ENCODE assay signal across 29 cellular contexts in genomic region chr7:155228894-155229293, GRCh38.
DNase-seq lines count a peak whose midpoint lies in the region; ATAC-seq, FAIRE-seq and TF ChIP-seq lines count a peak whose summit lies in the region.
"Had no signal": no experiment of that assay in that cellular context is flagged by ENCODE, and none has a peak within 500 bp of the region (broad histone marks: within the 10 kb centered on the region; RNA-seq: fewer than 3 reads in every experiment).

No MANE protein-coding gene starts in this region.

- no peak for TF ChIP-seq RAD21 in HepG2 (CRISPR knock-in tag; IDR thresholded peaks at IDR 0.05)

- peaks cover 16% of the 10 kb centered on the region for H3K4me1 ChIP-seq in BLaER1
- peaks cover 22% of the 10 kb centered on the region for H3K4me1 ChIP-seq in RWPE2 (ENCODE audit: insufficient read depth, poor library complexity, severe bottlenecking)
- no peaks in the 10 kb centered on the region for H3K4me1 ChIP-seq in HepG2 (ENCODE audit: insufficient read depth, low read length)
- H3K4me1 ChIP-seq: left ventricle myocardium inferior had no signal

- H3K36me3 ChIP-seq in BLaER1 = no peaks in the 10 kb centered on the region
- H3K36me3 ChIP-seq in RWPE2 (ENCODE audit: low read depth) = no peaks in the 10 kb centered on the region
- H3K36me3 ChIP-seq in HepG2 (replicated peaks in 1 of 2; ENCODE audit: control insufficient read depth in 1 of 2, insufficient read depth in 2 of 2, low read length in 2 of 2) = no peaks in the 10 kb centered on the region
- H3K36me3 ChIP-seq: left ventricle myocardium inferior, upper lobe of left lung had no signal

- H3K36me3 Mint-ChIP-seq in activated naive CD4-positive, alpha-beta T cell treated with anti-CD3 and anti-CD28 coated beads, Interleukin-2, amount 50 U/mL, for 72 hours = no peaks in the 10 kb centered on the region
- no peaks in the 10 kb centered on the region for H3K36me3 Mint-ChIP-seq in stimulated activated effector memory CD8-positive, alpha-beta T cell treated with anti-CD3 and anti-CD28 coated beads, Interleukin-12 subunit alpha, Interleukin-12 subunit beta, amount 100 ng/mL, for 72 hours
- H3K36me3 Mint-ChIP-seq: CD4-positive, CD25-positive, alpha-beta regulatory T cell had no signal

- no peaks in the 10 kb centered on the region for H3K79me2 ChIP-seq in HepG2 (ENCODE audit: insufficient read depth, low read length)

- H3K27me3 ChIP-seq in BLaER1 (no peaks in the 10 kb centered on the region), RWPE2 (ENCODE audit: insufficient read depth, poor library complexity, severe bottlenecking) (no peaks in the 10 kb centered on the region), HepG2 (ENCODE audit: control insufficient read depth in 1 of 2, insufficient read depth in 2 of 2, low read length in 2 of 2) (peaks cover 8 to 72% of the 10 kb centered on the region in 2 experiments; a peak in 3 of 5 replicates)
- H3K27me3 ChIP-seq: upper lobe of left lung had no signal

- POLR2A ChIA-PET in HepG2 (lab: Yijun Ruan, JAX) = no interaction called here

- H3K27ac ChIP-seq in BLaER1 = no peak overlapping the region
- H3K27ac ChIP-seq in RWPE2 (ENCODE audit: poor library complexity, severe bottlenecking) = peak overlapping the region; percentile 75
- no peak overlapping the region for H3K27ac ChIP-seq in HepG2 (ENCODE audit: extremely low read length, insufficient read depth, low read length)
- H3K27ac ChIP-seq: coronary artery, left ventricle myocardium inferior, upper lobe of left lung had no signal

- no peak for DNase-seq in RWPE2 (ENCODE audit: low spot score)
- DNase-seq in HepG2 (ENCODE audit: low spot score) = no peak
- DNase-seq in posterior vena cava (ENCODE audit: low spot score) = peak; percentile 59
- no peak for DNase-seq in pons (ENCODE audit: low spot score)
- DNase-seq in activated naive CD4-positive, alpha-beta T cell treated with anti-CD3 and anti-CD28 coated beads, Interleukin-2, amount 50 U/mL, for 72 hours (ENCODE audit: low spot score in 2 of 2) = no peak
- no peak for DNase-seq in NCI-H187 (lab: John Stamatoyannopoulos, UW)
- no peak for DNase-seq in stimulated activated effector memory CD8-positive, alpha-beta T cell treated with anti-CD3 and anti-CD28 coated beads, Interleukin-12 subunit alpha, Interleukin-12 subunit beta, amount 100 ng/mL, for 72 hours (ENCODE audit: low spot score in 2 of 2)
- DNase-seq: activated naive CD4-positive, alpha-beta T cell; activated T-cell treated with anti-CD3 and anti-CD28 coated beads, Interleukin-2, amount 50 U/mL, for 72 hours; caudate nucleus; CD4-positive, CD25-positive, alpha-beta regulatory T cell; DND-41; effector memory CD4-positive, alpha-beta T cell; GF-D8; left ventricle myocardium inferior; NCI-H146; NCI-H446 treated with DMSO at 0.1 percent for 48 hours; NCI-H774; stimulated activated CD4-positive, alpha-beta T cell treated with anti-CD3 and anti-CD28 coated beads, Interleukin-12 subunit alpha, Interleukin-12 subunit beta, amount 100 ng/mL, for 4 hours; stimulated activated CD4-positive, alpha-beta T cell treated with anti-CD3 and anti-CD28 coated beads, Interleukin-4, amount 100 ng/mL, for 24 hours; substantia nigra; upper lobe of left lung had no signal

- no peak for TF ChIP-seq EP300 in HepG2 (IDR thresholded peaks at IDR 0.05; ENCODE audit: low read depth in 2 of 2, low read length in 2 of 2)
- no peak for TF ChIP-seq EP300 in HepG2 (CRISPR knock-in tag; IDR thresholded peaks at IDR 0.05; ENCODE audit: borderline replicate concordance)

- H2AFZ ChIP-seq in HepG2 (ENCODE audit: low read length) = no peak overlapping the region

- 15% methylated on average over 2 of the region's 9 CpGs for WGBS in HepG2 (ENCODE audit: low lambda C conversion rate)

- BruUV-seq in HepG2 (replicated peaks; lab: Mats Ljungman, UMichigan) = no TSS peak

- no peak for TF ChIP-seq POLR2A in HepG2 (IDR thresholded peaks at IDR 0.05; ENCODE audit: insufficient read depth in 1 of 2, low read depth in 2 of 2, low read length in 2 of 2)

- no peak for TF ChIP-seq CTCF in RWPE2 (IDR thresholded peaks at IDR 0.05; ENCODE audit: poor library complexity, severe bottlenecking)
- TF ChIP-seq CTCF in HepG2 (CRISPR knock-in tag; IDR thresholded peaks at IDR 0.05) = no peak

- H4K20me1 ChIP-seq in BLaER1 = no peaks in the 10 kb centered on the region
- no peaks in the 10 kb centered on the region for H4K20me1 ChIP-seq in HepG2 (ENCODE audit: insufficient read depth, low read length)

- peak overlapping the region; percentile 52 for H3K4me2 ChIP-seq in BLaER1
- no peak overlapping the region for H3K4me2 ChIP-seq in HepG2 (ENCODE audit: low read depth, low read length)

- intact Hi-C loops in HepG2 (cut with micrococcal nuclease; ENCODE audit: unreplicated experiment) = no loop called here
- intact Hi-C loops in posterior vena cava (cut with DNase I) = no loop called here

- peaks cover 13% of the 10 kb centered on the region for H3K4me1 Mint-ChIP-seq in stimulated activated effector memory CD8-positive, alpha-beta T cell treated with anti-CD3 and anti-CD28 coated beads, Interleukin-12 subunit alpha, Interleukin-12 subunit beta, amount 100 ng/mL, for 72 hours
- H3K4me1 Mint-ChIP-seq: CD4-positive, CD25-positive, alpha-beta regulatory T cell had no signal

- no peak overlapping the region for H3K4me3 Mint-ChIP-seq in stimulated activated effector memory CD8-positive, alpha-beta T cell treated with anti-CD3 and anti-CD28 coated beads, Interleukin-12 subunit alpha, Interleukin-12 subunit beta, amount 100 ng/mL, for 72 hours
- H3K4me3 Mint-ChIP-seq: activated T-cell treated with anti-CD3 and anti-CD28 coated beads, Interleukin-2, amount 50 U/mL, for 72 hours; CD4-positive, CD25-positive, alpha-beta regulatory T cell; T-helper 1 cell treated with Interleukin-12 subunit alpha and Interleukin-12 subunit beta and Interleukin-4 antibody, amounts not matched to agents 30 μg/mL and 1 μg/mL, for 36 hours had no signal

- H3K9ac ChIP-seq in BLaER1 (no peak overlapping the region), HepG2 (ENCODE audit: insufficient read depth, low read depth, low read length) (no peak overlapping the region)

- H3K27ac Mint-ChIP-seq in activated naive CD4-positive, alpha-beta T cell treated with anti-CD3 and anti-CD28 coated beads, Interleukin-2, amount 50 U/mL, for 72 hours = peak overlapping the region in 1 of 2 donors; percentile 45
- H3K27ac Mint-ChIP-seq in stimulated activated effector memory CD8-positive, alpha-beta T cell treated with anti-CD3 and anti-CD28 coated beads, Interleukin-12 subunit alpha, Interleukin-12 subunit beta, amount 100 ng/mL, for 72 hours = no peak overlapping the region
- H3K27ac Mint-ChIP-seq: activated T-cell treated with anti-CD3 and anti-CD28 coated beads, Interleukin-2, amount 50 U/mL, for 72 hours; T-helper 1 cell treated with Interleukin-12 subunit alpha and Interleukin-12 subunit beta and Interleukin-4 antibody, amounts not matched to agents 30 μg/mL and 1 μg/mL, for 36 hours had no signal

- H3K9me3 Mint-ChIP-seq in activated naive CD4-positive, alpha-beta T cell treated with anti-CD3 and anti-CD28 coated beads, Interleukin-2, amount 50 U/mL, for 72 hours = no peaks in the 10 kb centered on the region
- H3K9me3 Mint-ChIP-seq in stimulated activated effector memory CD8-positive, alpha-beta T cell treated with anti-CD3 and anti-CD28 coated beads, Interleukin-12 subunit alpha, Interleukin-12 subunit beta, amount 100 ng/mL, for 72 hours = no peaks in the 10 kb centered on the region
- H3K9me3 Mint-ChIP-seq: activated T-cell treated with anti-CD3 and anti-CD28 coated beads, Interleukin-2, amount 50 U/mL, for 72 hours; T-helper 1 cell treated with Interleukin-12 subunit alpha and Interleukin-12 subunit beta and Interleukin-4 antibody, amounts not matched to agents 30 μg/mL and 1 μg/mL, for 36 hours had no signal

- in situ Hi-C loops in HepG2 (cut with HindIII; ENCODE audit: extremely low pct_ligation_motif_present, low pct_unique_long_range_greater_than_20kb) = no loop called here

- no peaks in the 10 kb centered on the region for H3K9me3 ChIP-seq in BLaER1
- no peaks in the 10 kb centered on the region for H3K9me3 ChIP-seq in RWPE2 (ENCODE audit: severe bottlenecking)
- no peaks in the 10 kb centered on the region for H3K9me3 ChIP-seq in HepG2 (ENCODE audit: low read length)
- H3K9me3 ChIP-seq: left ventricle myocardium inferior, upper lobe of left lung had no signal

- CTCF ChIA-PET in HepG2 (lab: Yijun Ruan, JAX; ENCODE audit: low intra/inter-chr PET ratio, low total read pairs) = no interaction called here

- FAIRE-seq in HepG2 (lab: Jason Lieb, UNC) = no peak
- FAIRE-seq: A204.1, D721Med, TTC549 had no signal

- ATAC-seq in RWPE2 (ENCODE audit: low read depth) = no peak
- no peak for ATAC-seq in HepG2
- ATAC-seq in activated naive CD4-positive, alpha-beta T cell treated with anti-CD3 and anti-CD28 coated beads, Interleukin-2, amount 50 U/mL, for 72 hours = no peak
- ATAC-seq in stimulated activated effector memory CD8-positive, alpha-beta T cell treated with anti-CD3 and anti-CD28 coated beads, Interleukin-12 subunit alpha, Interleukin-12 subunit beta, amount 100 ng/mL, for 72 hours = no peak
- ATAC-seq: activated T-cell treated with anti-CD3 and anti-CD28 coated beads, Interleukin-2, amount 50 U/mL, for 72 hours; SK-N-SH treated with all-trans-retinoic acid at 6 μM for 48 hours had no signal

- H3K4me3 ChIP-seq in BLaER1 = no peak overlapping the region
- no peak overlapping the region for H3K4me3 ChIP-seq in RWPE2 (ENCODE audit: severe bottlenecking)
- no peak overlapping the region for H3K4me3 ChIP-seq in HepG2 (replicated peaks in 1 of 3; ENCODE audit: insufficient read depth in 1 of 3, low read depth in 2 of 3, low read length in 3 of 3)
- H3K4me3 ChIP-seq: coronary artery, left ventricle myocardium inferior, upper lobe of left lung had no signal

TF ChIP-seq in HepG2, 621 proteins besides CTCF, POLR2A, EP300 and RAD21:
- TF ChIP-seq MNT (IDR thresholded peaks at IDR 0.05) (0 out of 2 replicates have a peak, but pooled peaks have one; percentile 25), RFX5 (IDR thresholded peaks at IDR 0.05; ENCODE audit: low read depth, low read length) (no peak)
